ENCODE assay signal across 2 cellular contexts in the genomic region with DNA sequence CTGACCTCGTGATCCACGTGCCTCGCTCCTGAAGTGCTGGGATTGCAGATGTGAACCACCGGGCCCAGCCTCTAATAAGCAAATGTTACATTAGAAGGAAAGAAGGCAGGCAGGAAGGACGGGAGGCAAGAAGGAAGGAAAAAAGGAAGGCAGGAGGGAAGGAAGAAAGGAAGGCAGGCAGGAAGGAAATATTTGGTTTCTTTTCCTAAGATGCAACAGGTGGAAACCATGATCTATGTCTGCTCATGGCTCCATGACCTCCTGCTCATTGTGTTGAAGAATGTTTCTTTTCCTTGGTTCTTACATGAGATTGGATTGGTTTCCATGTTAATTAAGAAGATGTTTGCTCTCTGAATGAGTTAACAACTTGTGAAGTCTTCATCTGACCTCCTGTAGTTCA.
TF ChIP-seq lines count a peak whose summit lies in the region.

No MANE protein-coding gene starts in this region.

TF ChIP-seq in HepG2, 621 proteins besides CTCF, POLR2A, EP300 and RAD21 (continued from another document):
- no peak for TF ChIP-seq LRRFIP1 (CRISPR knock-in tag; conservative IDR thresholded peaks at IDR 0.05)
- no peak for TF ChIP-seq ZNF235 (CRISPR knock-in tag; IDR thresholded peaks at IDR 0.05; ENCODE audit: borderline replicate concordance)
- TF ChIP-seq CHD4 (IDR thresholded peaks at IDR 0.05; ENCODE audit: borderline replicate concordance, low read length), result no peak
- no peak for TF ChIP-seq RCOR2 (CRISPR knock-in tag; IDR thresholded peaks at IDR 0.05)
- TF ChIP-seq NR3C1 (CRISPR knock-in tag; IDR thresholded peaks at IDR 0.05), result no peak

TF ChIP-seq in K562, 482 proteins besides CTCF, POLR2A, EP300 and RAD21 (continued from another document):
- no peak for TF ChIP-seq MNT (conservative IDR thresholded peaks at IDR 0.05)
- TF ChIP-seq, protein P1, sequence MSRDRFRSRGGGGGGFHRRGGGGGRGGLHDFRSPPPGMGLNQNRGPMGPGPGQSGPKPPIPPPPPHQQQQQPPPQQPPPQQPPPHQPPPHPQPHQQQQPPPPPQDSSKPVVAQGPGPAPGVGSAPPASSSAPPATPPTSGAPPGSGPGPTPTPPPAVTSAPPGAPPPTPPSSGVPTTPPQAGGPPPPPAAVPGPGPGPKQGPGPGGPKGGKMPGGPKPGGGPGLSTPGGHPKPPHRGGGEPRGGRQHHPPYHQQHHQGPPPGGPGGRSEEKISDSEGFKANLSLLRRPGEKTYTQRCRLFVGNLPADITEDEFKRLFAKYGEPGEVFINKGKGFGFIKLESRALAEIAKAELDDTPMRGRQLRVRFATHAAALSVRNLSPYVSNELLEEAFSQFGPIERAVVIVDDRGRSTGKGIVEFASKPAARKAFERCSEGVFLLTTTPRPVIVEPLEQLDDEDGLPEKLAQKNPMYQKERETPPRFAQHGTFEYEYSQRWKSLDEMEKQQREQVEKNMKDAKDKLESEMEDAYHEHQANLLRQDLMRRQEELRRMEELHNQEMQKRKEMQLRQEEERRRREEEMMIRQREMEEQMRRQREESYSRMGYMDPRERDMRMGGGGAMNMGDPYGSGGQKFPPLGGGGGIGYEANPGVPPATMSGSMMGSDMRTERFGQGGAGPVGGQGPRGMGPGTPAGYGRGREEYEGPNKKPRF (IDR thresholded peaks at IDR 0.05; ENCODE audit: low read depth, low read length), result no peak
- no peak for TF ChIP-seq ZNF583 (CRISPR knock-in tag; IDR thresholded peaks at IDR 0.05)
- no peak for TF ChIP-seq ETV5 (CRISPR knock-in tag; IDR thresholded peaks at IDR 0.05; ENCODE audit: low read depth)
- TF ChIP-seq PHF8 (IDR thresholded peaks at IDR 0.05; ENCODE audit: borderline replicate concordance, low read length), result no peak
- no peak for TF ChIP-seq HINFP (tag; conservative IDR thresholded peaks at IDR 0.05; ENCODE audit: low read depth)
- no peak for TF ChIP-seq ZNF830 (CRISPR knock-in tag; IDR thresholded peaks at IDR 0.05)
- TF ChIP-seq, protein P2, sequence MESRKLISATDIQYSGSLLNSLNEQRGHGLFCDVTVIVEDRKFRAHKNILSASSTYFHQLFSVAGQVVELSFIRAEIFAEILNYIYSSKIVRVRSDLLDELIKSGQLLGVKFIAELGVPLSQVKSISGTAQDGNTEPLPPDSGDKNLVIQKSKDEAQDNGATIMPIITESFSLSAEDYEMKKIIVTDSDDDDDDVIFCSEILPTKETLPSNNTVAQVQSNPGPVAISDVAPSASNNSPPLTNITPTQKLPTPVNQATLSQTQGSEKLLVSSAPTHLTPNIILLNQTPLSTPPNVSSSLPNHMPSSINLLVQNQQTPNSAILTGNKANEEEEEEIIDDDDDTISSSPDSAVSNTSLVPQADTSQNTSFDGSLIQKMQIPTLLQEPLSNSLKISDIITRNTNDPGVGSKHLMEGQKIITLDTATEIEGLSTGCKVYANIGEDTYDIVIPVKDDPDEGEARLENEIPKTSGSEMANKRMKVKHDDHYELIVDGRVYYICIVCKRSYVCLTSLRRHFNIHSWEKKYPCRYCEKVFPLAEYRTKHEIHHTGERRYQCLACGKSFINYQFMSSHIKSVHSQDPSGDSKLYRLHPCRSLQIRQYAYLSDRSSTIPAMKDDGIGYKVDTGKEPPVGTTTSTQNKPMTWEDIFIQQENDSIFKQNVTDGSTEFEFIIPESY (CRISPR knock-in tag; IDR thresholded peaks at IDR 0.05), result no peak
- no peak for TF ChIP-seq ZKSCAN1 (IDR thresholded peaks at IDR 0.05; ENCODE audit: low read depth, low read length)
- TF ChIP-seq, protein P3, sequence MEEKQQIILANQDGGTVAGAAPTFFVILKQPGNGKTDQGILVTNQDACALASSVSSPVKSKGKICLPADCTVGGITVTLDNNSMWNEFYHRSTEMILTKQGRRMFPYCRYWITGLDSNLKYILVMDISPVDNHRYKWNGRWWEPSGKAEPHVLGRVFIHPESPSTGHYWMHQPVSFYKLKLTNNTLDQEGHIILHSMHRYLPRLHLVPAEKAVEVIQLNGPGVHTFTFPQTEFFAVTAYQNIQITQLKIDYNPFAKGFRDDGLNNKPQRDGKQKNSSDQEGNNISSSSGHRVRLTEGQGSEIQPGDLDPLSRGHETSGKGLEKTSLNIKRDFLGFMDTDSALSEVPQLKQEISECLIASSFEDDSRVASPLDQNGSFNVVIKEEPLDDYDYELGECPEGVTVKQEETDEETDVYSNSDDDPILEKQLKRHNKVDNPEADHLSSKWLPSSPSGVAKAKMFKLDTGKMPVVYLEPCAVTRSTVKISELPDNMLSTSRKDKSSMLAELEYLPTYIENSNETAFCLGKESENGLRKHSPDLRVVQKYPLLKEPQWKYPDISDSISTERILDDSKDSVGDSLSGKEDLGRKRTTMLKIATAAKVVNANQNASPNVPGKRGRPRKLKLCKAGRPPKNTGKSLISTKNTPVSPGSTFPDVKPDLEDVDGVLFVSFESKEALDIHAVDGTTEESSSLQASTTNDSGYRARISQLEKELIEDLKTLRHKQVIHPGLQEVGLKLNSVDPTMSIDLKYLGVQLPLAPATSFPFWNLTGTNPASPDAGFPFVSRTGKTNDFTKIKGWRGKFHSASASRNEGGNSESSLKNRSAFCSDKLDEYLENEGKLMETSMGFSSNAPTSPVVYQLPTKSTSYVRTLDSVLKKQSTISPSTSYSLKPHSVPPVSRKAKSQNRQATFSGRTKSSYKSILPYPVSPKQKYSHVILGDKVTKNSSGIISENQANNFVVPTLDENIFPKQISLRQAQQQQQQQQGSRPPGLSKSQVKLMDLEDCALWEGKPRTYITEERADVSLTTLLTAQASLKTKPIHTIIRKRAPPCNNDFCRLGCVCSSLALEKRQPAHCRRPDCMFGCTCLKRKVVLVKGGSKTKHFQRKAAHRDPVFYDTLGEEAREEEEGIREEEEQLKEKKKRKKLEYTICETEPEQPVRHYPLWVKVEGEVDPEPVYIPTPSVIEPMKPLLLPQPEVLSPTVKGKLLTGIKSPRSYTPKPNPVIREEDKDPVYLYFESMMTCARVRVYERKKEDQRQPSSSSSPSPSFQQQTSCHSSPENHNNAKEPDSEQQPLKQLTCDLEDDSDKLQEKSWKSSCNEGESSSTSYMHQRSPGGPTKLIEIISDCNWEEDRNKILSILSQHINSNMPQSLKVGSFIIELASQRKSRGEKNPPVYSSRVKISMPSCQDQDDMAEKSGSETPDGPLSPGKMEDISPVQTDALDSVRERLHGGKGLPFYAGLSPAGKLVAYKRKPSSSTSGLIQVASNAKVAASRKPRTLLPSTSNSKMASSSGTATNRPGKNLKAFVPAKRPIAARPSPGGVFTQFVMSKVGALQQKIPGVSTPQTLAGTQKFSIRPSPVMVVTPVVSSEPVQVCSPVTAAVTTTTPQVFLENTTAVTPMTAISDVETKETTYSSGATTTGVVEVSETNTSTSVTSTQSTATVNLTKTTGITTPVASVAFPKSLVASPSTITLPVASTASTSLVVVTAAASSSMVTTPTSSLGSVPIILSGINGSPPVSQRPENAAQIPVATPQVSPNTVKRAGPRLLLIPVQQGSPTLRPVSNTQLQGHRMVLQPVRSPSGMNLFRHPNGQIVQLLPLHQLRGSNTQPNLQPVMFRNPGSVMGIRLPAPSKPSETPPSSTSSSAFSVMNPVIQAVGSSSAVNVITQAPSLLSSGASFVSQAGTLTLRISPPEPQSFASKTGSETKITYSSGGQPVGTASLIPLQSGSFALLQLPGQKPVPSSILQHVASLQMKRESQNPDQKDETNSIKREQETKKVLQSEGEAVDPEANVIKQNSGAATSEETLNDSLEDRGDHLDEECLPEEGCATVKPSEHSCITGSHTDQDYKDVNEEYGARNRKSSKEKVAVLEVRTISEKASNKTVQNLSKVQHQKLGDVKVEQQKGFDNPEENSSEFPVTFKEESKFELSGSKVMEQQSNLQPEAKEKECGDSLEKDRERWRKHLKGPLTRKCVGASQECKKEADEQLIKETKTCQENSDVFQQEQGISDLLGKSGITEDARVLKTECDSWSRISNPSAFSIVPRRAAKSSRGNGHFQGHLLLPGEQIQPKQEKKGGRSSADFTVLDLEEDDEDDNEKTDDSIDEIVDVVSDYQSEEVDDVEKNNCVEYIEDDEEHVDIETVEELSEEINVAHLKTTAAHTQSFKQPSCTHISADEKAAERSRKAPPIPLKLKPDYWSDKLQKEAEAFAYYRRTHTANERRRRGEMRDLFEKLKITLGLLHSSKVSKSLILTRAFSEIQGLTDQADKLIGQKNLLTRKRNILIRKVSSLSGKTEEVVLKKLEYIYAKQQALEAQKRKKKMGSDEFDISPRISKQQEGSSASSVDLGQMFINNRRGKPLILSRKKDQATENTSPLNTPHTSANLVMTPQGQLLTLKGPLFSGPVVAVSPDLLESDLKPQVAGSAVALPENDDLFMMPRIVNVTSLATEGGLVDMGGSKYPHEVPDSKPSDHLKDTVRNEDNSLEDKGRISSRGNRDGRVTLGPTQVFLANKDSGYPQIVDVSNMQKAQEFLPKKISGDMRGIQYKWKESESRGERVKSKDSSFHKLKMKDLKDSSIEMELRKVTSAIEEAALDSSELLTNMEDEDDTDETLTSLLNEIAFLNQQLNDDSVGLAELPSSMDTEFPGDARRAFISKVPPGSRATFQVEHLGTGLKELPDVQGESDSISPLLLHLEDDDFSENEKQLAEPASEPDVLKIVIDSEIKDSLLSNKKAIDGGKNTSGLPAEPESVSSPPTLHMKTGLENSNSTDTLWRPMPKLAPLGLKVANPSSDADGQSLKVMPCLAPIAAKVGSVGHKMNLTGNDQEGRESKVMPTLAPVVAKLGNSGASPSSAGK (IDR thresholded peaks at IDR 0.05), result peak; percentile 54
- no peak for TF ChIP-seq BHLHE40 (IDR thresholded peaks at IDR 0.05; ENCODE audit: low read length)
- no peak for TF ChIP-seq HIVEP1 (CRISPR knock-in tag; IDR thresholded peaks at IDR 0.05)
- TF ChIP-seq EHMT2 (IDR thresholded peaks at IDR 0.05), result 0 out of 2 replicates have a peak, but pooled peaks have one; percentile 20
- TF ChIP-seq ETS1 (conservative IDR thresholded peaks at IDR 0.05; ENCODE audit: control insufficient read depth, low read depth, low read length), result no peak
